1 cellular context compared by ENCODE assay signal in the genomic region with DNA sequence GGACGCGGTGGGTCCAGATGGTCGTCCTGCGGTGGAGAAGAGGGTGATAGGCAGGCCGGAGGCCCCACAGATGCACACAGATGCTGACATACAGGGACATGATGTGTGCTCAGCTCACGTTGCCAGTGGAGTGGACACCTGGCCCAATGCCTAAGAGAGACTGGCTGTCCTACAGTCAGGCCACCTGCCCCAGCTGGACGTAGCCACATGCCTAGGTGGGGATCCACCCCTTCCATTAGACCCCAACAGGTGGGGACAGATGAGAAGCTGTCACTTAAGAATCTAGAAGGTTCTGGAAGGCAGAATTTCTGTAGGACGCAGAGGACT.
TF ChIP-seq lines count a peak whose summit lies in the region.

No MANE protein-coding gene starts in this region.

TF ChIP-seq in WTC11, 78 proteins besides CTCF, POLR2A, EP300 and RAD21 (continued from another document):
- TF ChIP-seq, protein P1, sequence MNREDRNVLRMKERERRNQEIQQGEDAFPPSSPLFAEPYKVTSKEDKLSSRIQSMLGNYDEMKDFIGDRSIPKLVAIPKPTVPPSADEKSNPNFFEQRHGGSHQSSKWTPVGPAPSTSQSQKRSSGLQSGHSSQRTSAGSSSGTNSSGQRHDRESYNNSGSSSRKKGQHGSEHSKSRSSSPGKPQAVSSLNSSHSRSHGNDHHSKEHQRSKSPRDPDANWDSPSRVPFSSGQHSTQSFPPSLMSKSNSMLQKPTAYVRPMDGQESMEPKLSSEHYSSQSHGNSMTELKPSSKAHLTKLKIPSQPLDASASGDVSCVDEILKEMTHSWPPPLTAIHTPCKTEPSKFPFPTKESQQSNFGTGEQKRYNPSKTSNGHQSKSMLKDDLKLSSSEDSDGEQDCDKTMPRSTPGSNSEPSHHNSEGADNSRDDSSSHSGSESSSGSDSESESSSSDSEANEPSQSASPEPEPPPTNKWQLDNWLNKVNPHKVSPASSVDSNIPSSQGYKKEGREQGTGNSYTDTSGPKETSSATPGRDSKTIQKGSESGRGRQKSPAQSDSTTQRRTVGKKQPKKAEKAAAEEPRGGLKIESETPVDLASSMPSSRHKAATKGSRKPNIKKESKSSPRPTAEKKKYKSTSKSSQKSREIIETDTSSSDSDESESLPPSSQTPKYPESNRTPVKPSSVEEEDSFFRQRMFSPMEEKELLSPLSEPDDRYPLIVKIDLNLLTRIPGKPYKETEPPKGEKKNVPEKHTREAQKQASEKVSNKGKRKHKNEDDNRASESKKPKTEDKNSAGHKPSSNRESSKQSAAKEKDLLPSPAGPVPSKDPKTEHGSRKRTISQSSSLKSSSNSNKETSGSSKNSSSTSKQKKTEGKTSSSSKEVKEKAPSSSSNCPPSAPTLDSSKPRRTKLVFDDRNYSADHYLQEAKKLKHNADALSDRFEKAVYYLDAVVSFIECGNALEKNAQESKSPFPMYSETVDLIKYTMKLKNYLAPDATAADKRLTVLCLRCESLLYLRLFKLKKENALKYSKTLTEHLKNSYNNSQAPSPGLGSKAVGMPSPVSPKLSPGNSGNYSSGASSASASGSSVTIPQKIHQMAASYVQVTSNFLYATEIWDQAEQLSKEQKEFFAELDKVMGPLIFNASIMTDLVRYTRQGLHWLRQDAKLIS (CRISPR knock-in tag; IDR thresholded peaks at IDR 0.05; ENCODE audit: borderline replicate concordance) = no peak
- TF ChIP-seq, protein P2, sequence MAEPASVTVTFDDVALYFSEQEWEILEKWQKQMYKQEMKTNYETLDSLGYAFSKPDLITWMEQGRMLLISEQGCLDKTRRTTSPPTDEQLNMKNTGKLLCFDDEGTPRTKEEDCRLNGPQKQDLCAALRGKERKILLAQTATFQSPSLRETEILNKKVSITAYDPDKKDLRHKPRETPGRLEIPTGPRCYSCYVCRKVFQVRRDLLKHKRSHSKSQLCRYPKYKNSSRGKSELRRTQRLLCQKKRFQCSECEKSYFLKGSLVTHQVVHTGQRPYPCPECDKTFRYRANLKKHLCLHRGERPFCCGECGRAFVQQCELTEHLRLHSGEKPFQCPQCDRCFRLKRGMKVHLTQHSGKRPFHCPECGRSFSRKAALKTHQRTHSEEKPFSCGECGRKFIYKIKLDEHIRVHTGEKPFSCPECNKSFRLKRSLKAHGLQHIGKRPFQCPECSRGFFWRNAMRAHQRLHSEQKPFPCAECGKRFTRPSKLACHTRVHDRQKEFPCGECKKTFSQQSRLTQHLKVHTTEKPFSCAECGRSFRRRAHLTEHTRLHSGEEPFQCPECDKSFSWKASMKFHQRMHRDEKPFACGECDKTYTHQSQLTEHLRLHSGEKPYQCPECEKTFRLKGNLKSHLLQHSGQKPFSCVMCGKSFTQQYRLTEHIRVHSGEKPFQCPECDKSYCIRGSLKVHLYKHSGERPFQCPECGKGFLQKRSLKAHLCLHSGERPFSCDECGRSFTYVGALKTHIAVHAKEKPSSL (CRISPR knock-in tag; conservative IDR thresholded peaks at IDR 0.05) = no peak
- TF ChIP-seq, protein P3, sequence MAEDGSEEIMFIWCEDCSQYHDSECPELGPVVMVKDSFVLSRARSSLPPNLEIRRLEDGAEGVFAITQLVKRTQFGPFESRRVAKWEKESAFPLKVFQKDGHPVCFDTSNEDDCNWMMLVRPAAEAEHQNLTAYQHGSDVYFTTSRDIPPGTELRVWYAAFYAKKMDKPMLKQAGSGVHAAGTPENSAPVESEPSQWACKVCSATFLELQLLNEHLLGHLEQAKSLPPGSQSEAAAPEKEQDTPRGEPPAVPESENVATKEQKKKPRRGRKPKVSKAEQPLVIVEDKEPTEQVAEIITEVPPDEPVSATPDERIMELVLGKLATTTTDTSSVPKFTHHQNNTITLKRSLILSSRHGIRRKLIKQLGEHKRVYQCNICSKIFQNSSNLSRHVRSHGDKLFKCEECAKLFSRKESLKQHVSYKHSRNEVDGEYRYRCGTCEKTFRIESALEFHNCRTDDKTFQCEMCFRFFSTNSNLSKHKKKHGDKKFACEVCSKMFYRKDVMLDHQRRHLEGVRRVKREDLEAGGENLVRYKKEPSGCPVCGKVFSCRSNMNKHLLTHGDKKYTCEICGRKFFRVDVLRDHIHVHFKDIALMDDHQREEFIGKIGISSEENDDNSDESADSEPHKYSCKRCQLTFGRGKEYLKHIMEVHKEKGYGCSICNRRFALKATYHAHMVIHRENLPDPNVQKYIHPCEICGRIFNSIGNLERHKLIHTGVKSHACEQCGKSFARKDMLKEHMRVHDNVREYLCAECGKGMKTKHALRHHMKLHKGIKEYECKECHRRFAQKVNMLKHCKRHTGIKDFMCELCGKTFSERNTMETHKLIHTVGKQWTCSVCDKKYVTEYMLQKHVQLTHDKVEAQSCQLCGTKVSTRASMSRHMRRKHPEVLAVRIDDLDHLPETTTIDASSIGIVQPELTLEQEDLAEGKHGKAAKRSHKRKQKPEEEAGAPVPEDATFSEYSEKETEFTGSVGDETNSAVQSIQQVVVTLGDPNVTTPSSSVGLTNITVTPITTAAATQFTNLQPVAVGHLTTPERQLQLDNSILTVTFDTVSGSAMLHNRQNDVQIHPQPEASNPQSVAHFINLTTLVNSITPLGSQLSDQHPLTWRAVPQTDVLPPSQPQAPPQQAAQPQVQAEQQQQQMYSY (CRISPR knock-in tag; IDR thresholded peaks at IDR 0.05) = no peak
- TF ChIP-seq IRF2 (CRISPR knock-in tag; IDR thresholded peaks at IDR 0.05; ENCODE audit: borderline replicate concordance, low read depth) (no peak), NR1H2 (CRISPR knock-in tag; IDR thresholded peaks at IDR 0.05) (no peak), ZNF138 (CRISPR knock-in tag; conservative IDR thresholded peaks at IDR 0.05) (no peak), ZNF121 (CRISPR knock-in tag; IDR thresholded peaks at IDR 0.05) (no peak), ZNF423 (CRISPR knock-in tag; IDR thresholded peaks at IDR 0.05) (no peak), FOXJ3 (CRISPR knock-in tag; IDR thresholded peaks at IDR 0.05; ENCODE audit: borderline replicate concordance) (no peak), ZNF671 (CRISPR knock-in tag; IDR thresholded peaks at IDR 0.05) (no peak)
- TF ChIP-seq, protein P4, sequence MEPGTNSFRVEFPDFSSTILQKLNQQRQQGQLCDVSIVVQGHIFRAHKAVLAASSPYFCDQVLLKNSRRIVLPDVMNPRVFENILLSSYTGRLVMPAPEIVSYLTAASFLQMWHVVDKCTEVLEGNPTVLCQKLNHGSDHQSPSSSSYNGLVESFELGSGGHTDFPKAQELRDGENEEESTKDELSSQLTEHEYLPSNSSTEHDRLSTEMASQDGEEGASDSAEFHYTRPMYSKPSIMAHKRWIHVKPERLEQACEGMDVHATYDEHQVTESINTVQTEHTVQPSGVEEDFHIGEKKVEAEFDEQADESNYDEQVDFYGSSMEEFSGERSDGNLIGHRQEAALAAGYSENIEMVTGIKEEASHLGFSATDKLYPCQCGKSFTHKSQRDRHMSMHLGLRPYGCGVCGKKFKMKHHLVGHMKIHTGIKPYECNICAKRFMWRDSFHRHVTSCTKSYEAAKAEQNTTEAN (CRISPR knock-in tag; IDR thresholded peaks at IDR 0.05) = no peak
- TF ChIP-seq, protein P5, sequence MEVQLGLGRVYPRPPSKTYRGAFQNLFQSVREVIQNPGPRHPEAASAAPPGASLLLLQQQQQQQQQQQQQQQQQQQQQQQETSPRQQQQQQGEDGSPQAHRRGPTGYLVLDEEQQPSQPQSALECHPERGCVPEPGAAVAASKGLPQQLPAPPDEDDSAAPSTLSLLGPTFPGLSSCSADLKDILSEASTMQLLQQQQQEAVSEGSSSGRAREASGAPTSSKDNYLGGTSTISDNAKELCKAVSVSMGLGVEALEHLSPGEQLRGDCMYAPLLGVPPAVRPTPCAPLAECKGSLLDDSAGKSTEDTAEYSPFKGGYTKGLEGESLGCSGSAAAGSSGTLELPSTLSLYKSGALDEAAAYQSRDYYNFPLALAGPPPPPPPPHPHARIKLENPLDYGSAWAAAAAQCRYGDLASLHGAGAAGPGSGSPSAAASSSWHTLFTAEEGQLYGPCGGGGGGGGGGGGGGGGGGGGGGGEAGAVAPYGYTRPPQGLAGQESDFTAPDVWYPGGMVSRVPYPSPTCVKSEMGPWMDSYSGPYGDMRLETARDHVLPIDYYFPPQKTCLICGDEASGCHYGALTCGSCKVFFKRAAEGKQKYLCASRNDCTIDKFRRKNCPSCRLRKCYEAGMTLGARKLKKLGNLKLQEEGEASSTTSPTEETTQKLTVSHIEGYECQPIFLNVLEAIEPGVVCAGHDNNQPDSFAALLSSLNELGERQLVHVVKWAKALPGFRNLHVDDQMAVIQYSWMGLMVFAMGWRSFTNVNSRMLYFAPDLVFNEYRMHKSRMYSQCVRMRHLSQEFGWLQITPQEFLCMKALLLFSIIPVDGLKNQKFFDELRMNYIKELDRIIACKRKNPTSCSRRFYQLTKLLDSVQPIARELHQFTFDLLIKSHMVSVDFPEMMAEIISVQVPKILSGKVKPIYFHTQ (CRISPR knock-in tag; IDR thresholded peaks at IDR 0.05) = no peak
TF ChIP-seq in WTC11: peak in this region for 0.
